1 cellular context compared by ENCODE assay signal in genomic region chr4:54473077-54473545, GRCh38.
TF ChIP-seq lines count a peak whose summit lies in the region.

No MANE protein-coding gene starts in this region.

TF ChIP-seq in K562, 482 proteins besides CTCF, POLR2A, EP300 and RAD21 (continued from another document):
- TF ChIP-seq, protein P1, sequence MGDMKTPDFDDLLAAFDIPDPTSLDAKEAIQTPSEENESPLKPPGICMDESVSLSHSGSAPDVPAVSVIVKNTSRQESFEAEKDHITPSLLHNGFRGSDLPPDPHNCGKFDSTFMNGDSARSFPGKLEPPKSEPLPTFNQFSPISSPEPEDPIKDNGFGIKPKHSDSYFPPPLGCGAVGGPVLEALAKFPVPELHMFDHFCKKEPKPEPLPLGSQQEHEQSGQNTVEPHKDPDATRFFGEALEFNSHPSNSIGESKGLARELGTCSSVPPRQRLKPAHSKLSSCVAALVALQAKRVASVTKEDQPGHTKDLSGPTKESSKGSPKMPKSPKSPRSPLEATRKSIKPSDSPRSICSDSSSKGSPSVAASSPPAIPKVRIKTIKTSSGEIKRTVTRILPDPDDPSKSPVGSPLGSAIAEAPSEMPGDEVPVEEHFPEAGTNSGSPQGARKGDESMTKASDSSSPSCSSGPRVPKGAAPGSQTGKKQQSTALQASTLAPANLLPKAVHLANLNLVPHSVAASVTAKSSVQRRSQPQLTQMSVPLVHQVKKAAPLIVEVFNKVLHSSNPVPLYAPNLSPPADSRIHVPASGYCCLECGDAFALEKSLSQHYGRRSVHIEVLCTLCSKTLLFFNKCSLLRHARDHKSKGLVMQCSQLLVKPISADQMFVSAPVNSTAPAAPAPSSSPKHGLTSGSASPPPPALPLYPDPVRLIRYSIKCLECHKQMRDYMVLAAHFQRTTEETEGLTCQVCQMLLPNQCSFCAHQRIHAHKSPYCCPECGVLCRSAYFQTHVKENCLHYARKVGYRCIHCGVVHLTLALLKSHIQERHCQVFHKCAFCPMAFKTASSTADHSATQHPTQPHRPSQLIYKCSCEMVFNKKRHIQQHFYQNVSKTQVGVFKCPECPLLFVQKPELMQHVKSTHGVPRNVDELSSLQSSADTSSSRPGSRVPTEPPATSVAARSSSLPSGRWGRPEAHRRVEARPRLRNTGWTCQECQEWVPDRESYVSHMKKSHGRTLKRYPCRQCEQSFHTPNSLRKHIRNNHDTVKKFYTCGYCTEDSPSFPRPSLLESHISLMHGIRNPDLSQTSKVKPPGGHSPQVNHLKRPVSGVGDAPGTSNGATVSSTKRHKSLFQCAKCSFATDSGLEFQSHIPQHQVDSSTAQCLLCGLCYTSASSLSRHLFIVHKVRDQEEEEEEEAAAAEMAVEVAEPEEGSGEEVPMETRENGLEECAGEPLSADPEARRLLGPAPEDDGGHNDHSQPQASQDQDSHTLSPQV (IDR thresholded peaks at IDR 0.05) = 0 out of 2 replicates have a peak, but pooled peaks have one; percentile 68
TF ChIP-seq in K562: peak in this region for 57.
